25 cellular contexts compared by ENCODE assay signal in the genomic region with DNA sequence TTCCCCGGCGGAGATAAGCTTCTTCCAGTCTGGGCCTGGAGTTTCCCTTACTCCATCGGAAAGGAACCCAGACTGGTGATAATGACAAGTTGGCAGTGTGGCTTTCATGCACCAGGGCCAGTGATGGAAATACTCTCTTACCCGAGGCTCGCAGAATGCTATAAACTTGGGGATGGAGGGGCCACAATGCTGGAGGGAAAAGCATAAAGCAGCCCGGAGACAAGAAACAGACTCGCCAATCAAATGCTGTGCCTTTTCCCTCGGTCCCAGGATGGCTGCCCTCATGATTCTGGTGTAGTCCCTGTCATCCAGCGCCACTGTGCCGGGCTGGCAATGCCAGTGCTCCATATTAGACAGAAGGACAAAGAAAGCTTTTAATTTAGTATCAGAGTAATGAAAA.
DNase-seq lines count a peak whose midpoint lies in the region; ATAC-seq and TF ChIP-seq lines count a peak whose summit lies in the region.
"Had no signal": no experiment of that assay in that cellular context is flagged by ENCODE, and none has a peak within 500 bp of the region (broad histone marks: within the 10 kb centered on the region; RNA-seq: fewer than 3 reads in every experiment).

No MANE protein-coding gene starts in this region.

- H3K4me1 ChIP-seq in endodermal cell (ENCODE audit: control insufficient read depth, insufficient read depth, low read length) (no peaks in the 10 kb centered on the region), prostate gland (replicated peaks) (no peaks in the 10 kb centered on the region), vagina (no peaks in the 10 kb centered on the region)
- H3K4me1 ChIP-seq: A549; BLaER1 treated with 17β-estradiol and CSF1 and Interleukin-3, amounts not matched to agents 10 nM and 100 nM; Caco-2 had no signal

- no peak for TF ChIP-seq POLR2A in prostate gland (IDR thresholded peaks at IDR 0.05)
- no peak for TF ChIP-seq POLR2A in vagina (IDR thresholded peaks at IDR 0.05)

- H3K27me3 ChIP-seq in endodermal cell (ENCODE audit: control insufficient read depth, insufficient read depth, low read length, poor library complexity, severe bottlenecking), result no peaks in the 10 kb centered on the region
- H3K27me3 ChIP-seq in prostate gland (replicated peaks; ENCODE audit: insufficient read depth), result no peaks in the 10 kb centered on the region
- no peaks in the 10 kb centered on the region for H3K27me3 ChIP-seq in vagina
- H3K27me3 ChIP-seq: BLaER1 treated with 17β-estradiol and CSF1 and Interleukin-3, amounts not matched to agents 10 nM and 100 nM had no signal

- H3K9me3 ChIP-seq in endodermal cell (ENCODE audit: control insufficient read depth, low read length) (peaks cover 13% of the 10 kb centered on the region), prostate gland (no peaks in the 10 kb centered on the region), vagina (no peaks in the 10 kb centered on the region)
- H3K9me3 ChIP-seq: Caco-2 had no signal

- ATAC-seq in HG03432 (IDR thresholded peaks at IDR 0.05; ENCODE audit: unreplicated experiment), result no peak
- no peak for ATAC-seq in left lobe of liver
- ATAC-seq in HG03045 (IDR thresholded peaks at IDR 0.05; ENCODE audit: unreplicated experiment), result no peak
- ATAC-seq: A549; CD8-positive, alpha-beta T cell; GM12878 had no signal

- H3K27ac Mint-ChIP-seq in endodermal cell, result no peak overlapping the region
- H3K27ac Mint-ChIP-seq: B cell; CD4-positive, alpha-beta T cell; CD8-positive, alpha-beta T cell had no signal

- no peak overlapping the region for H3K27ac ChIP-seq in endodermal cell (ENCODE audit: low read depth, low read length)
- H3K27ac ChIP-seq in prostate gland, result no peak overlapping the region
- H3K27ac ChIP-seq in vagina, result no peak overlapping the region
- H3K27ac ChIP-seq: 22Rv1; A549; BLaER1 treated with 17β-estradiol and CSF1 and Interleukin-3, amounts not matched to agents 10 nM and 100 nM; C4-2B had no signal

- H3K4me3 ChIP-seq in endodermal cell (ENCODE audit: low read length) (no peak overlapping the region), prostate gland (no peak overlapping the region), vagina (no peak overlapping the region)
- H3K4me3 ChIP-seq: A549; BLaER1 treated with 17β-estradiol and CSF1 and Interleukin-3, amounts not matched to agents 10 nM and 100 nM; GM12878 had no signal

- WGBS in endodermal cell (ENCODE audit: insufficient coverage in 1 of 2, insufficient read length in 1 of 2), 2 experiments, result 94 to 100% methylated on average over 5 to 10 of the region's 10 CpGs
- 85% methylated on average over 10 of the region's 10 CpGs for WGBS in prostate gland

- no peaks in the 10 kb centered on the region for H3K36me3 Mint-ChIP-seq in endodermal cell (ENCODE audit: low read depth)
- H3K36me3 Mint-ChIP-seq: CD8-positive, alpha-beta T cell had no signal

- peaks cover 45% of the 10 kb centered on the region for H3K9me3 Mint-ChIP-seq in endodermal cell
- H3K9me3 Mint-ChIP-seq: CD4-positive, alpha-beta T cell; CD8-positive, alpha-beta T cell had no signal

- no peaks in the 10 kb centered on the region for H3K4me1 Mint-ChIP-seq in endodermal cell
- H3K4me1 Mint-ChIP-seq: B cell had no signal

- peak; percentile 42 for DNase-seq in activated CD8-positive, alpha-beta memory T cell treated with anti-CD3 and anti-CD28 coated beads for 24 hours
- DNase-seq in activated CD8-positive, alpha-beta memory T cell treated with anti-CD3 and anti-CD28 coated beads, Interleukin-2, amount 50 U/mL, for 4 hours, result no peak
- DNase-seq in endodermal cell (peak; percentile 20), prostate gland (ENCODE audit: low spot score) (peak; percentile 1), vagina (ENCODE audit: extremely low spot score in 2 of 2) (peak; percentile 52 to 55), left lobe of liver (ENCODE audit: low spot score) (no peak)
- DNase-seq: AML-193; Caco-2; Calu3; CD4-positive, alpha-beta T cell; CD8-positive, alpha-beta T cell; DMS153; DMS53; DMS79; DND-41; EL; GDM1 had no signal

- no peak overlapping the region for H3K9ac ChIP-seq in endodermal cell (ENCODE audit: extremely low read depth, low read length, poor library complexity, severe bottlenecking)
- H3K9ac ChIP-seq: BLaER1 treated with 17β-estradiol and CSF1 and Interleukin-3, amounts not matched to agents 10 nM and 100 nM had no signal

- TF ChIP-seq CTCF in endodermal cell (conservative IDR thresholded peaks at IDR 0.05) (no peak), prostate gland (IDR thresholded peaks at IDR 0.05) (no peak), vagina (IDR thresholded peaks at IDR 0.05) (no peak)

- H3K4me3 Mint-ChIP-seq in endodermal cell, result no peak overlapping the region
- H3K4me3 Mint-ChIP-seq: B cell; CD4-positive, alpha-beta T cell; CD8-positive, alpha-beta T cell had no signal

- H3K36me3 ChIP-seq in endodermal cell (ENCODE audit: control insufficient read depth, insufficient read depth, low read length) (no peaks in the 10 kb centered on the region), prostate gland (no peaks in the 10 kb centered on the region), vagina (no peaks in the 10 kb centered on the region)
- H3K36me3 ChIP-seq: BLaER1 treated with 17β-estradiol and CSF1 and Interleukin-3, amounts not matched to agents 10 nM and 100 nM had no signal

- no peaks in the 10 kb centered on the region for H3K27me3 Mint-ChIP-seq in endodermal cell (ENCODE audit: insufficient read depth)
- H3K27me3 Mint-ChIP-seq: B cell had no signal

- intact Hi-C loops in prostate gland (cut with DNase I) (no loop called here), vagina (cut with DNase I) (no loop called here)

Comparison
In these comparisons a context has a peak if more than half of its experiments do, and no peak if none do; other contexts are left out.
1. DNase-seq: peak in activated CD8-positive, alpha-beta memory T cell treated with anti-CD3 and anti-CD28 coated beads for 24 hours (single experiment), endodermal cell (single experiment), prostate gland (single experiment) and vagina (2 of 2); none in activated CD8-positive, alpha-beta memory T cell treated with anti-CD3 and anti-CD28 coated beads, Interleukin-2, amount 50 U/mL, for 4 hours (single experiment) and left lobe of liver (single experiment).